ENCODE assay signal across 8 cellular contexts in the genomic region with DNA sequence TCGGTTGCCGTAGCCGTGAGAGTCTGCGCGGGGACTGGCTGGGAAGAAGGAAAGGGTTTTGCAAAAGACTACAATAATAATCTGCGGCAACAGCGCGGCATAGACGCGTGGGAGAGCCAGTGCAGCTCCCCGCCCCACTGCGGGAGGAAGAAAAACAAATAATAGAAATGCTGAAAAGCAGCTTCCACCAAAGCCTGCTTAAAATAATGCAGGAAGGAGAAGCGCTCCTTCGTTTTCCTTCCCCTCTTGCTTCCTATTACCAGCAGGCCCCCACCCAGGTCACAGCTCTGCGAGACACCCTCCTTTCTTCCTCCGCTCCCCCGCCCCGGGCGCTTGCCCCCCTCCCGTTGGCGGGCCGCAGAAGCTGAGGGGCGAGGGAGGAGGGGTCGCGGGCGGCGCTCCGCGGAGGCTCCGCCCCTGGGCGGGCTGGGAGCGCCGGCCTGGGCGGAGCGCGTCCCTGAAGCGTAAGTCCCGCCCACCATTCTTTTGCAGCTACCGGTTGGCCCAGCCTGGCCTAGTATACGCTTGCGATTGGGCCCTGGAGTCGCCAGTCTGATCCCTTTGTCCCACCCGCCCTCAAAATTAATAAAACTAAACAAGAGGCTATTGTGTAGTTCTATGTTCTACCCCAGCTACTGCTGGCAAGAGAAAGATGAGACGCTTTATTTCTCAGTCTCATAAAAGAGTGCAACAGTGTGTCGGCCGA. TPM values are rescaled to one million over a fixed set of nuclear protein-coding genes. Genes with fewer than 3 reads are reported as not detected.
DNase-seq lines count a peak whose midpoint lies in the region; ATAC-seq, FAIRE-seq and TF ChIP-seq lines count a peak whose summit lies in the region.

No MANE protein-coding gene starts in this region.

- peak overlapping the region; percentile 75 for H3K4me3 ChIP-seq in astrocyte (ENCODE audit: insufficient read depth, low read depth, low read length)
- H3K4me3 ChIP-seq in retinal pigment epithelial cell (ENCODE audit: low read length): peak overlapping the region; percentile 72

- peak overlapping the region; percentile 89 for H3K4me2 ChIP-seq in astrocyte (ENCODE audit: low read length)

- TF ChIP-seq POLR2A in GM12892 (IDR thresholded peaks at IDR 0.05; ENCODE audit: low read depth, low read length): no peak

- peaks cover 10% of the 10 kb centered on the region for H3K27me3 Mint-ChIP-seq in T-helper 2 cell treated with Interferon-gamma antibody and Interleukin-4, amounts not matched to agents 5 μg/mL and 100 μg/mL, for 36 hours (ENCODE audit: low read depth)
- H3K27me3 Mint-ChIP-seq in astrocyte (ENCODE audit: low read depth, unreplicated experiment): no peaks in the 10 kb centered on the region

- H3K79me2 ChIP-seq in astrocyte (ENCODE audit: insufficient read depth, low read length): no peaks in the 10 kb centered on the region

- peak overlapping the region; percentile 68 for H3K27ac Mint-ChIP-seq in T-helper 2 cell treated with Interferon-gamma antibody and Interleukin-4, amounts not matched to agents 5 μg/mL and 100 μg/mL, for 36 hours
- peak overlapping the region; percentile 81 for H3K27ac Mint-ChIP-seq in astrocyte (ENCODE audit: unreplicated experiment)

- H3K36me3 Mint-ChIP-seq in T-helper 2 cell treated with Interferon-gamma antibody and Interleukin-4, amounts not matched to agents 5 μg/mL and 100 μg/mL, for 36 hours (ENCODE audit: low read depth): no peaks in the 10 kb centered on the region
- H3K36me3 Mint-ChIP-seq in astrocyte (ENCODE audit: low read depth, unreplicated experiment): no peaks in the 10 kb centered on the region

- H4K20me1 ChIP-seq in astrocyte (ENCODE audit: insufficient read depth, low read length): no peaks in the 10 kb centered on the region

- H3K4me3 Mint-ChIP-seq in T-helper 2 cell treated with Interferon-gamma antibody and Interleukin-4, amounts not matched to agents 5 μg/mL and 100 μg/mL, for 36 hours: peak overlapping the region; percentile 89
- H3K4me3 Mint-ChIP-seq in astrocyte (ENCODE audit: unreplicated experiment): peak overlapping the region; percentile 92

- TF ChIP-seq CTCF in astrocyte (IDR thresholded peaks at IDR 0.05; ENCODE audit: insufficient read depth, low read depth, low read length): no peak
- TF ChIP-seq CTCF in retinal pigment epithelial cell (conservative IDR thresholded peaks at IDR 0.05; ENCODE audit: low read depth, low read length): no peak

- ATAC-seq in HG02798 (IDR thresholded peaks at IDR 0.05; ENCODE audit: poor library complexity, unreplicated experiment): peak; percentile 99

- no peaks in the 10 kb centered on the region for H3K36me3 ChIP-seq in astrocyte (ENCODE audit: insufficient read depth, low read length)

- DNase-seq in GM12892 (ENCODE audit: insufficient read length) (peak; percentile 34), NCI-H1417 treated with DMSO at 0.1 percent for 48 hours (lab: John Stamatoyannopoulos, UW) (peak; percentile 74), astrocyte (ENCODE audit: low read depth) (peak; percentile 75), hippocampal formation (lab: John Stamatoyannopoulos, UW) (peak; percentile 82 to 89), retinal pigment epithelial cell (ENCODE audit: low read depth) (peak; percentile 64), mesenteric fat pad (ENCODE audit: low spot score) (no peak)
- peak; percentile 64 for DNase-seq in T-helper 2 cell treated with Interferon-gamma antibody and Interleukin-4, amounts not matched to agents 5 μg/mL and 100 μg/mL, for 36 hours (ENCODE audit: low spot score)

- FAIRE-seq in GM12892 (lab: Jason Lieb, UNC): peak; percentile 82
- no peak for FAIRE-seq in astrocyte (lab: Jason Lieb, UNC)

- peak overlapping the region; percentile 69 for H2AFZ ChIP-seq in astrocyte (ENCODE audit: low read depth, low read length)

- H3K9me3 Mint-ChIP-seq in T-helper 2 cell treated with Interferon-gamma antibody and Interleukin-4, amounts not matched to agents 5 μg/mL and 100 μg/mL, for 36 hours: no peaks in the 10 kb centered on the region
- H3K9me3 Mint-ChIP-seq in astrocyte (ENCODE audit: unreplicated experiment): no peaks in the 10 kb centered on the region

- peak overlapping the region; percentile 53 for H3K27ac ChIP-seq in astrocyte (ENCODE audit: low read depth, low read length)

- H3K4me1 ChIP-seq in astrocyte (ENCODE audit: insufficient read depth, low read length): peaks cover 3% of the 10 kb centered on the region

- no peaks in the 10 kb centered on the region for H3K9me3 ChIP-seq in astrocyte (ENCODE audit: insufficient read depth, low read depth, low read length)

- H3K4me1 Mint-ChIP-seq in T-helper 2 cell treated with Interferon-gamma antibody and Interleukin-4, amounts not matched to agents 5 μg/mL and 100 μg/mL, for 36 hours (ENCODE audit: low read depth): peaks cover 20% of the 10 kb centered on the region
- H3K4me1 Mint-ChIP-seq in astrocyte (ENCODE audit: low read depth, unreplicated experiment): no peaks in the 10 kb centered on the region

- H3K9ac ChIP-seq in astrocyte (ENCODE audit: low read length): peak overlapping the region; percentile 82

- no peaks in the 10 kb centered on the region for H3K27me3 ChIP-seq in astrocyte (ENCODE audit: insufficient read depth, low read length)

RNA-seq across cellular contexts. Expression of a gene that starts 0.6 kb away (rescaled TPM):
- polyA plus RNA-seq in GM12892 (2012; ENCODE audit: missing spikeins): 5.7 TPM
- total RNA-seq in astrocyte (16.7 and 36.9 TPM in 2 replicates), mesenteric fat pad (3.8 TPM)
